In the genomic region with DNA sequence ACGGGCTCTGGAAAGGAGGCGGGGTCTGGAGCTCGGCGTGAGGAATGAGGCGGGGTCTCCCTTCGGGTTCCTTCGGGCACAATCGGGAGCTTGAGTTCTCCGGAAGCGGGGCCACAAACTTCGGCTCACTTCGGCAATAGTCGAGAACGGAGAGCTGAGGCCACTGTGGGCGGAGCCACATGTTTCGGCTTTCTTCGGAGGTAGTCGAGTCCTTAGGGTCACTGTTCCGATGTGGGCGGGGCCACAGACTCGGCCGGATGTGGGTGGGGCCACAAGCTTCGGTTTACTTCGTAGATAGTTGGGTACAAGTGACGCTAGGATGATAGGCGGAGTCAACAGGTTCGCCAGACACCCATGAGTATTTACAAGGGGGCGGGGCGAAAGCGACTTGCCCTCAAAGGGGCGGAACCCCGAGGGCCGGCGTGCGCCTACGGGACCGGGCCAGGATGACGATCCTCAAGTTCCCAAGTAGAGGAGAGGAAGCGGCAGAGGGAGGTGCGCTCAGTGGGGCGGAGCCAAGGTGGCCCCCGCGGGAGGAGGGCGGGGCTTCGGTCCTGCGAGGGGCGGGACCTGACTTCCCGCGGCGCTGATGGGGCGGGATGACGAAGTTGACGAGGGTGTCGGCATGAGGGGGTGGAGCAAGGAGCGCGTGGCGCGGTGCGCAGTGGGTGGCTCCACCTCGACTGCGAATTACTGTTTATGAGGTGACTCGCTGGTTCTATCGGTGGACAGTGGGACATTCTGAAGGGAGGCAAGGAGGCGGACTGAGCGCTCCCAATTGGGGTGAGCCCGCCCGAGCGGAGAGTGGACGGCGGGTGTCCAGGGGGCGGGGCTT, we compare ENCODE assay signal across 1 cellular context.
TF ChIP-seq lines count a peak whose summit lies in the region.

No MANE protein-coding gene starts in this region.

TF ChIP-seq in HepG2, 621 proteins besides CTCF, POLR2A, EP300 and RAD21 (continued from another document and continues in another):
- no peak for TF ChIP-seq BHLHE40 (IDR thresholded peaks at IDR 0.05; ENCODE audit: low read length)
- TF ChIP-seq HOXA7 (CRISPR knock-in tag; IDR thresholded peaks at IDR 0.05): no peak
- TF ChIP-seq SALL1 (CRISPR knock-in tag; IDR thresholded peaks at IDR 0.05): peak; percentile 78
- TF ChIP-seq CREM (IDR thresholded peaks at IDR 0.05): peak; percentile 66; the same call in 1 of the 2 replicates
- no peak for TF ChIP-seq CREM (CRISPR knock-in tag; IDR thresholded peaks at IDR 0.05)
- no peak for TF ChIP-seq ZKSCAN1 (IDR thresholded peaks at IDR 0.05; ENCODE audit: low read length)
- no peak for TF ChIP-seq MTF2 (CRISPR knock-in tag; IDR thresholded peaks at IDR 0.05; ENCODE audit: borderline replicate concordance)
- TF ChIP-seq, protein P1, sequence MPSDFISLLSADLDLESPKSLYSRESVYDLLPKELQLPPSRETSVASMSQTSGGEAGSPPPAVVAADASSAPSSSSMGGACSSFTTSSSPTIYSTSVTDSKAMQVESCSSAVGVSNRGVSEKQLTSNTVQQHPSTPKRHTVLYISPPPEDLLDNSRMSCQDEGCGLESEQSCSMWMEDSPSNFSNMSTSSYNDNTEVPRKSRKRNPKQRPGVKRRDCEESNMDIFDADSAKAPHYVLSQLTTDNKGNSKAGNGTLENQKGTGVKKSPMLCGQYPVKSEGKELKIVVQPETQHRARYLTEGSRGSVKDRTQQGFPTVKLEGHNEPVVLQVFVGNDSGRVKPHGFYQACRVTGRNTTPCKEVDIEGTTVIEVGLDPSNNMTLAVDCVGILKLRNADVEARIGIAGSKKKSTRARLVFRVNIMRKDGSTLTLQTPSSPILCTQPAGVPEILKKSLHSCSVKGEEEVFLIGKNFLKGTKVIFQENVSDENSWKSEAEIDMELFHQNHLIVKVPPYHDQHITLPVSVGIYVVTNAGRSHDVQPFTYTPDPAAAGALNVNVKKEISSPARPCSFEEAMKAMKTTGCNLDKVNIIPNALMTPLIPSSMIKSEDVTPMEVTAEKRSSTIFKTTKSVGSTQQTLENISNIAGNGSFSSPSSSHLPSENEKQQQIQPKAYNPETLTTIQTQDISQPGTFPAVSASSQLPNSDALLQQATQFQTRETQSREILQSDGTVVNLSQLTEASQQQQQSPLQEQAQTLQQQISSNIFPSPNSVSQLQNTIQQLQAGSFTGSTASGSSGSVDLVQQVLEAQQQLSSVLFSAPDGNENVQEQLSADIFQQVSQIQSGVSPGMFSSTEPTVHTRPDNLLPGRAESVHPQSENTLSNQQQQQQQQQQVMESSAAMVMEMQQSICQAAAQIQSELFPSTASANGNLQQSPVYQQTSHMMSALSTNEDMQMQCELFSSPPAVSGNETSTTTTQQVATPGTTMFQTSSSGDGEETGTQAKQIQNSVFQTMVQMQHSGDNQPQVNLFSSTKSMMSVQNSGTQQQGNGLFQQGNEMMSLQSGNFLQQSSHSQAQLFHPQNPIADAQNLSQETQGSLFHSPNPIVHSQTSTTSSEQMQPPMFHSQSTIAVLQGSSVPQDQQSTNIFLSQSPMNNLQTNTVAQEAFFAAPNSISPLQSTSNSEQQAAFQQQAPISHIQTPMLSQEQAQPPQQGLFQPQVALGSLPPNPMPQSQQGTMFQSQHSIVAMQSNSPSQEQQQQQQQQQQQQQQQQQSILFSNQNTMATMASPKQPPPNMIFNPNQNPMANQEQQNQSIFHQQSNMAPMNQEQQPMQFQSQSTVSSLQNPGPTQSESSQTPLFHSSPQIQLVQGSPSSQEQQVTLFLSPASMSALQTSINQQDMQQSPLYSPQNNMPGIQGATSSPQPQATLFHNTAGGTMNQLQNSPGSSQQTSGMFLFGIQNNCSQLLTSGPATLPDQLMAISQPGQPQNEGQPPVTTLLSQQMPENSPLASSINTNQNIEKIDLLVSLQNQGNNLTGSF (CRISPR knock-in tag; IDR thresholded peaks at IDR 0.05): peak; percentile 10; the same call in 1 of the 2 replicates
- no peak for TF ChIP-seq SETDB1 (CRISPR knock-in tag; IDR thresholded peaks at IDR 0.05; ENCODE audit: borderline replicate concordance)
- no peak for TF ChIP-seq CBX2 (IDR thresholded peaks at IDR 0.05; ENCODE audit: low read depth, low read length)
- TF ChIP-seq CBX2 (CRISPR knock-in tag; IDR thresholded peaks at IDR 0.05; ENCODE audit: low read depth): no peak
- no peak; the same call in 1 of the 2 replicates for TF ChIP-seq ZNF670 (CRISPR knock-in tag; IDR thresholded peaks at IDR 0.05; ENCODE audit: borderline replicate concordance)
- TF ChIP-seq, protein P2, sequence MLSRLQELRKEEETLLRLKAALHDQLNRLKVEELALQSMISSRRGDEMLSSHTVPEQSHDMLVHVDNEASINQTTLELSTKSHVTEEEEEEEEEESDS (CRISPR knock-in tag; IDR thresholded peaks at IDR 0.05; ENCODE audit: borderline replicate concordance): no peak
- TF ChIP-seq, protein P3, sequence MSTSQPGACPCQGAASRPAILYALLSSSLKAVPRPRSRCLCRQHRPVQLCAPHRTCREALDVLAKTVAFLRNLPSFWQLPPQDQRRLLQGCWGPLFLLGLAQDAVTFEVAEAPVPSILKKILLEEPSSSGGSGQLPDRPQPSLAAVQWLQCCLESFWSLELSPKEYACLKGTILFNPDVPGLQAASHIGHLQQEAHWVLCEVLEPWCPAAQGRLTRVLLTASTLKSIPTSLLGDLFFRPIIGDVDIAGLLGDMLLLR (CRISPR knock-in tag; IDR thresholded peaks at IDR 0.05): no peak
- TF ChIP-seq, protein P4, sequence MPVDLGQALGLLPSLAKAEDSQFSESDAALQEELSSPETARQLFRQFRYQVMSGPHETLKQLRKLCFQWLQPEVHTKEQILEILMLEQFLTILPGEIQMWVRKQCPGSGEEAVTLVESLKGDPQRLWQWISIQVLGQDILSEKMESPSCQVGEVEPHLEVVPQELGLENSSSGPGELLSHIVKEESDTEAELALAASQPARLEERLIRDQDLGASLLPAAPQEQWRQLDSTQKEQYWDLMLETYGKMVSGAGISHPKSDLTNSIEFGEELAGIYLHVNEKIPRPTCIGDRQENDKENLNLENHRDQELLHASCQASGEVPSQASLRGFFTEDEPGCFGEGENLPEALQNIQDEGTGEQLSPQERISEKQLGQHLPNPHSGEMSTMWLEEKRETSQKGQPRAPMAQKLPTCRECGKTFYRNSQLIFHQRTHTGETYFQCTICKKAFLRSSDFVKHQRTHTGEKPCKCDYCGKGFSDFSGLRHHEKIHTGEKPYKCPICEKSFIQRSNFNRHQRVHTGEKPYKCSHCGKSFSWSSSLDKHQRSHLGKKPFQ (CRISPR knock-in tag; IDR thresholded peaks at IDR 0.05; ENCODE audit: insufficient replicate concordance): peak; percentile 10
- TF ChIP-seq ZNF776 (CRISPR knock-in tag; IDR thresholded peaks at IDR 0.05): no peak
- TF ChIP-seq ZKSCAN8 (CRISPR knock-in tag; IDR thresholded peaks at IDR 0.05; ENCODE audit: borderline replicate concordance): peak; percentile 7; the same call in 1 of the 2 replicates
- TF ChIP-seq MBNL3 (CRISPR knock-in tag; conservative IDR thresholded peaks at IDR 0.05): no peak
- 0 out of 2 replicates have a peak, but pooled peaks have one; percentile 18 for TF ChIP-seq ZNF230 (CRISPR knock-in tag; IDR thresholded peaks at IDR 0.05)
- TF ChIP-seq, protein P5, sequence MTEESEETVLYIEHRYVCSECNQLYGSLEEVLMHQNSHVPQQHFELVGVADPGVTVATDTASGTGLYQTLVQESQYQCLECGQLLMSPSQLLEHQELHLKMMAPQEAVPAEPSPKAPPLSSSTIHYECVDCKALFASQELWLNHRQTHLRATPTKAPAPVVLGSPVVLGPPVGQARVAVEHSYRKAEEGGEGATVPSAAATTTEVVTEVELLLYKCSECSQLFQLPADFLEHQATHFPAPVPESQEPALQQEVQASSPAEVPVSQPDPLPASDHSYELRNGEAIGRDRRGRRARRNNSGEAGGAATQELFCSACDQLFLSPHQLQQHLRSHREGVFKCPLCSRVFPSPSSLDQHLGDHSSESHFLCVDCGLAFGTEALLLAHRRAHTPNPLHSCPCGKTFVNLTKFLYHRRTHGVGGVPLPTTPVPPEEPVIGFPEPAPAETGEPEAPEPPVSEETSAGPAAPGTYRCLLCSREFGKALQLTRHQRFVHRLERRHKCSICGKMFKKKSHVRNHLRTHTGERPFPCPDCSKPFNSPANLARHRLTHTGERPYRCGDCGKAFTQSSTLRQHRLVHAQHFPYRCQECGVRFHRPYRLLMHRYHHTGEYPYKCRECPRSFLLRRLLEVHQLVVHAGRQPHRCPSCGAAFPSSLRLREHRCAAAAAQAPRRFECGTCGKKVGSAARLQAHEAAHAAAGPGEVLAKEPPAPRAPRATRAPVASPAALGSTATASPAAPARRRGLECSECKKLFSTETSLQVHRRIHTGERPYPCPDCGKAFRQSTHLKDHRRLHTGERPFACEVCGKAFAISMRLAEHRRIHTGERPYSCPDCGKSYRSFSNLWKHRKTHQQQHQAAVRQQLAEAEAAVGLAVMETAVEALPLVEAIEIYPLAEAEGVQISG (CRISPR knock-in tag; IDR thresholded peaks at IDR 0.05): peak; percentile 7; the same call in 1 of the 2 replicates
- peak; percentile 79; the same call in 1 of the 2 replicates for TF ChIP-seq WIZ (CRISPR knock-in tag; IDR thresholded peaks at IDR 0.05)
- 0 out of 2 replicates have a peak, but pooled peaks have one; percentile 17 for TF ChIP-seq ATF7 (IDR thresholded peaks at IDR 0.05)
- peak; percentile 30; the same call in 1 of the 2 replicates for TF ChIP-seq ATF7 (CRISPR knock-in tag; IDR thresholded peaks at IDR 0.05)
- TF ChIP-seq SP1 (IDR thresholded peaks at IDR 0.05): peak; percentile 79
- TF ChIP-seq SP1 (CRISPR knock-in tag; IDR thresholded peaks at IDR 0.05): peak; percentile 90
- TF ChIP-seq ZNF335 (CRISPR knock-in tag; IDR thresholded peaks at IDR 0.05): peak; percentile 52; the same call in 1 of the 2 replicates
- TF ChIP-seq TARDBP (CRISPR knock-in tag; IDR thresholded peaks at IDR 0.05): 0 out of 2 replicates have a peak, but pooled peaks have one; percentile 16
- 0 out of 2 replicates have a peak, but pooled peaks have one; percentile 38 for TF ChIP-seq PHF8 (CRISPR knock-in tag; IDR thresholded peaks at IDR 0.05)
- peak; percentile 56 for TF ChIP-seq SAP130 (CRISPR knock-in tag; IDR thresholded peaks at IDR 0.05; ENCODE audit: low read depth)
- no peak for TF ChIP-seq CAMTA2 (CRISPR knock-in tag; IDR thresholded peaks at IDR 0.05; ENCODE audit: borderline replicate concordance)
- no peak for TF ChIP-seq EHMT2 (IDR thresholded peaks at IDR 0.05; ENCODE audit: borderline replicate concordance, low read depth, low read length)
- no peak for TF ChIP-seq ZSCAN12 (CRISPR knock-in tag; IDR thresholded peaks at IDR 0.05)
- 0 out of 2 replicates have a peak, but pooled peaks have one; percentile 8 for TF ChIP-seq HMG20B (CRISPR knock-in tag; conservative IDR thresholded peaks at IDR 0.05)
- 0 out of 2 replicates have a peak, but pooled peaks have one; percentile 24 for TF ChIP-seq ZNF878 (CRISPR knock-in tag; IDR thresholded peaks at IDR 0.05)
- no peak for TF ChIP-seq NFIC (IDR thresholded peaks at IDR 0.05; ENCODE audit: low read length)
- TF ChIP-seq CC2D1A (CRISPR knock-in tag; IDR thresholded peaks at IDR 0.05): no peak
- TF ChIP-seq RFXANK (CRISPR knock-in tag; IDR thresholded peaks at IDR 0.05): no peak
- 0 out of 2 replicates have a peak, but pooled peaks have one; percentile 15 for TF ChIP-seq ZNF350 (CRISPR knock-in tag; IDR thresholded peaks at IDR 0.05; ENCODE audit: borderline replicate concordance, low read depth)
- no peak; the same call in 1 of the 2 replicates for TF ChIP-seq TBX2 (CRISPR knock-in tag; IDR thresholded peaks at IDR 0.05; ENCODE audit: borderline replicate concordance)
- TF ChIP-seq, protein P6, sequence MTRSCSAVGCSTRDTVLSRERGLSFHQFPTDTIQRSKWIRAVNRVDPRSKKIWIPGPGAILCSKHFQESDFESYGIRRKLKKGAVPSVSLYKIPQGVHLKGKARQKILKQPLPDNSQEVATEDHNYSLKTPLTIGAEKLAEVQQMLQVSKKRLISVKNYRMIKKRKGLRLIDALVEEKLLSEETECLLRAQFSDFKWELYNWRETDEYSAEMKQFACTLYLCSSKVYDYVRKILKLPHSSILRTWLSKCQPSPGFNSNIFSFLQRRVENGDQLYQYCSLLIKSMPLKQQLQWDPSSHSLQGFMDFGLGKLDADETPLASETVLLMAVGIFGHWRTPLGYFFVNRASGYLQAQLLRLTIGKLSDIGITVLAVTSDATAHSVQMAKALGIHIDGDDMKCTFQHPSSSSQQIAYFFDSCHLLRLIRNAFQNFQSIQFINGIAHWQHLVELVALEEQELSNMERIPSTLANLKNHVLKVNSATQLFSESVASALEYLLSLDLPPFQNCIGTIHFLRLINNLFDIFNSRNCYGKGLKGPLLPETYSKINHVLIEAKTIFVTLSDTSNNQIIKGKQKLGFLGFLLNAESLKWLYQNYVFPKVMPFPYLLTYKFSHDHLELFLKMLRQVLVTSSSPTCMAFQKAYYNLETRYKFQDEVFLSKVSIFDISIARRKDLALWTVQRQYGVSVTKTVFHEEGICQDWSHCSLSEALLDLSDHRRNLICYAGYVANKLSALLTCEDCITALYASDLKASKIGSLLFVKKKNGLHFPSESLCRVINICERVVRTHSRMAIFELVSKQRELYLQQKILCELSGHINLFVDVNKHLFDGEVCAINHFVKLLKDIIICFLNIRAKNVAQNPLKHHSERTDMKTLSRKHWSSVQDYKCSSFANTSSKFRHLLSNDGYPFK (CRISPR knock-in tag; IDR thresholded peaks at IDR 0.05; ENCODE audit: borderline replicate concordance): no peak
- no peak for TF ChIP-seq PHB2 (IDR thresholded peaks at IDR 0.05; ENCODE audit: partially characterized antibody)
- TF ChIP-seq, protein P7, sequence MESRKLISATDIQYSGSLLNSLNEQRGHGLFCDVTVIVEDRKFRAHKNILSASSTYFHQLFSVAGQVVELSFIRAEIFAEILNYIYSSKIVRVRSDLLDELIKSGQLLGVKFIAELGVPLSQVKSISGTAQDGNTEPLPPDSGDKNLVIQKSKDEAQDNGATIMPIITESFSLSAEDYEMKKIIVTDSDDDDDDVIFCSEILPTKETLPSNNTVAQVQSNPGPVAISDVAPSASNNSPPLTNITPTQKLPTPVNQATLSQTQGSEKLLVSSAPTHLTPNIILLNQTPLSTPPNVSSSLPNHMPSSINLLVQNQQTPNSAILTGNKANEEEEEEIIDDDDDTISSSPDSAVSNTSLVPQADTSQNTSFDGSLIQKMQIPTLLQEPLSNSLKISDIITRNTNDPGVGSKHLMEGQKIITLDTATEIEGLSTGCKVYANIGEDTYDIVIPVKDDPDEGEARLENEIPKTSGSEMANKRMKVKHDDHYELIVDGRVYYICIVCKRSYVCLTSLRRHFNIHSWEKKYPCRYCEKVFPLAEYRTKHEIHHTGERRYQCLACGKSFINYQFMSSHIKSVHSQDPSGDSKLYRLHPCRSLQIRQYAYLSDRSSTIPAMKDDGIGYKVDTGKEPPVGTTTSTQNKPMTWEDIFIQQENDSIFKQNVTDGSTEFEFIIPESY (CRISPR knock-in tag; IDR thresholded peaks at IDR 0.05): 0 out of 2 replicates have a peak, but pooled peaks have one; percentile 26
- no peak for TF ChIP-seq MIER2 (CRISPR knock-in tag; IDR thresholded peaks at IDR 0.05)
- TF ChIP-seq ZFP36L1 (CRISPR knock-in tag; IDR thresholded peaks at IDR 0.05): peak; percentile 37; the same call in 1 of the 2 replicates
- 0 out of 2 replicates have a peak, but pooled peaks have one; percentile 64 for TF ChIP-seq MXD4 (CRISPR knock-in tag; IDR thresholded peaks at IDR 0.05)
